9 cellular contexts compared by ENCODE assay signal in genomic region chr10:119538632-119539358, GRCh38. TPM values are rescaled to one million over a fixed set of nuclear protein-coding genes. Genes with fewer than 3 reads are reported as not detected.
A peak's percentile ranks its signal among the peaks of the same experiment; 100 is the strongest.
DNase-seq lines count a peak whose midpoint lies in the region; ATAC-seq and TF ChIP-seq lines count a peak whose summit lies in the region.
"Had no signal": no experiment of that assay in that cellular context is flagged by ENCODE, and none has a peak within 500 bp of the region (broad histone marks: within the 10 kb centered on the region; RNA-seq: fewer than 3 reads in every experiment).

No MANE protein-coding gene starts in this region.

- H3K4me3 ChIP-seq in CD4-positive, CD25-positive, alpha-beta regulatory T cell (ENCODE audit: low read depth, low read length) = peak overlapping the region; percentile 65
- H3K4me3 ChIP-seq in Karpas-422 (ENCODE audit: low read length) (peak overlapping the region; percentile 48; the same call in 1 of the 2 replicates), mucosa of descending colon (no peak overlapping the region)

- peak overlapping the region; percentile 67 for H3K27ac ChIP-seq in CD4-positive, CD25-positive, alpha-beta regulatory T cell (ENCODE audit: insufficient read depth, low read length, poor library complexity, severe bottlenecking)
- peak overlapping the region; percentile 54 for H3K27ac ChIP-seq in Karpas-422 (ENCODE audit: low read length)

- peak overlapping the region; percentile 78 for H3K4me2 ChIP-seq in Karpas-422 (ENCODE audit: low read depth, low read length, poor library complexity, severe bottlenecking)

- no peaks in the 10 kb centered on the region for H3K9me2 ChIP-seq in Karpas-422 (replicated peaks; ENCODE audit: insufficient read depth, low read length)

- peaks cover 13% of the 10 kb centered on the region; the same call in 1 of the 2 replicates for H4K20me1 ChIP-seq in Karpas-422 (ENCODE audit: insufficient read depth, low read depth, low read length)

- no peaks in the 10 kb centered on the region for H3K27me3 ChIP-seq in CD4-positive, CD25-positive, alpha-beta regulatory T cell (ENCODE audit: control insufficient read depth, insufficient read depth, low read length)
- H3K27me3 ChIP-seq in Karpas-422 (ENCODE audit: low read length) = no peaks in the 10 kb centered on the region

- ATAC-seq in CD4-positive, CD25-positive, alpha-beta regulatory T cell (ENCODE audit: low read depth in 2 of 2) = no peak
- ATAC-seq in mucosa of descending colon = peak; percentile 22
- ATAC-seq in HG03378 (IDR thresholded peaks at IDR 0.05; ENCODE audit: unreplicated experiment) = no peak
- ATAC-seq in HG03520 (IDR thresholded peaks at IDR 0.05; ENCODE audit: unreplicated experiment) = no peak
- no peak for ATAC-seq in HG02588 (IDR thresholded peaks at IDR 0.05; ENCODE audit: unreplicated experiment)

- intact Hi-C loops in mucosa of descending colon (cut with DNase I, micrococcal nuclease) = no loop called here

- H3K36me3 ChIP-seq in CD4-positive, CD25-positive, alpha-beta regulatory T cell (ENCODE audit: control insufficient read depth, insufficient read depth, low read length) = no peaks in the 10 kb centered on the region
- H3K36me3 ChIP-seq in Karpas-422 (ENCODE audit: insufficient read depth, low read length) (no peaks in the 10 kb centered on the region), mucosa of descending colon (ENCODE audit: low read depth) (no peaks in the 10 kb centered on the region)

- TF ChIP-seq CTCF in mucosa of descending colon (IDR thresholded peaks at IDR 0.05) = no peak

- H3K27ac Mint-ChIP-seq in CD4-positive, CD25-positive, alpha-beta regulatory T cell = peak overlapping the region; percentile 95 to 98 (median 97)

- H3K27me3 Mint-ChIP-seq in CD4-positive, CD25-positive, alpha-beta regulatory T cell = peaks cover 9% of the 10 kb centered on the region

- H3K36me3 Mint-ChIP-seq in CD4-positive, CD25-positive, alpha-beta regulatory T cell = peaks cover 12% of the 10 kb centered on the region

- no peaks in the 10 kb centered on the region for H3K9me3 ChIP-seq in CD4-positive, CD25-positive, alpha-beta regulatory T cell (ENCODE audit: control insufficient read depth in 2 of 2, low read length in 2 of 2)
- no peaks in the 10 kb centered on the region for H3K9me3 ChIP-seq in Karpas-422 (ENCODE audit: low read length)
- H3K9me3 ChIP-seq in mucosa of descending colon = no peaks in the 10 kb centered on the region

- DNase-seq in CD4-positive, CD25-positive, alpha-beta regulatory T cell = peak in 2 of 3 donors; percentile 25 to 59
- peak; percentile 67 for DNase-seq in Karpas-422
- peak; percentile 20 for DNase-seq in activated T-helper 1 cell treated with Interleukin-2 at 50 U/mL for 16 hours (ENCODE audit: low read depth)
- DNase-seq in mucosa of descending colon = peak in 2 of 3 donors; percentile 23 to 57
- DNase-seq in NCI-H2081 treated with DMSO at 0.1 percent for 48 hours (lab: John Stamatoyannopoulos, UW) = no peak
- DNase-seq: NCI-H510A treated with DMSO at 0.1 percent for 48 hours had no signal

- H3K4me1 Mint-ChIP-seq in CD4-positive, CD25-positive, alpha-beta regulatory T cell = peaks cover 32 to 68% (median 51%) of the 10 kb centered on the region in 4 donors

- peaks cover 74% of the 10 kb centered on the region for H3K79me2 ChIP-seq in Karpas-422 (ENCODE audit: low read length)

- H3K4me3 Mint-ChIP-seq in CD4-positive, CD25-positive, alpha-beta regulatory T cell = peak overlapping the region; percentile 86 to 96 (median 92)

- peak overlapping the region; percentile 53 for H3K9ac ChIP-seq in Karpas-422 (ENCODE audit: low read length)

- H3K4me1 ChIP-seq in CD4-positive, CD25-positive, alpha-beta regulatory T cell (ENCODE audit: control insufficient read depth, insufficient read depth, low read length, poor library complexity, severe bottlenecking) = peaks cover 69% of the 10 kb centered on the region
- H3K4me1 ChIP-seq in Karpas-422 (ENCODE audit: low read length) (peaks cover 56% of the 10 kb centered on the region), mucosa of descending colon (ENCODE audit: low read depth) (peaks cover 25% of the 10 kb centered on the region)

- no peaks in the 10 kb centered on the region for H3K9me3 Mint-ChIP-seq in CD4-positive, CD25-positive, alpha-beta regulatory T cell

- no peak overlapping the region for H2AFZ ChIP-seq in Karpas-422 (ENCODE audit: low read length)

RNA-seq across cellular contexts. Expression of gene RGS10, which starts 3.7 kb away (rescaled TPM):
- total RNA-seq in CD4-positive, CD25-positive, alpha-beta regulatory T cell = 85.7 TPM
- polyA plus RNA-seq in CD4-positive, CD25-positive, alpha-beta regulatory T cell = 100 to 1,000 TPM; 165 to 188 (median 183) TPM
- 54.5 and 78.0 TPM in 2 replicates for total RNA-seq in Karpas-422 (2014; rRNA removed; shearing (Covaris generic); ENCODE audit: low replicate concordance)
- total RNA-seq in mucosa of descending colon = 10 to 100 TPM; 14.9 to 68.8 (median 19.2) TPM

RNA-seq across cellular contexts. Expression of gene TIAL1, which starts 58.0 kb away (rescaled TPM):
- 205 TPM for total RNA-seq in CD4-positive, CD25-positive, alpha-beta regulatory T cell
- 10 to 100 TPM in 2 of 4 donors, 1 to 10 TPM in 2; 9.2 to 16.6 (median 10.8) TPM for polyA plus RNA-seq in CD4-positive, CD25-positive, alpha-beta regulatory T cell
- 60.4 and 120 TPM in 2 replicates for total RNA-seq in Karpas-422 (2014; rRNA removed; shearing (Covaris generic); ENCODE audit: low replicate concordance)
- 100 to 1,000 TPM in 2 of 3 donors, 10 to 100 TPM in 1; 85.6 to 122 (median 101) TPM for total RNA-seq in mucosa of descending colon
